12 cellular contexts compared by ENCODE assay signal in the genomic region with DNA sequence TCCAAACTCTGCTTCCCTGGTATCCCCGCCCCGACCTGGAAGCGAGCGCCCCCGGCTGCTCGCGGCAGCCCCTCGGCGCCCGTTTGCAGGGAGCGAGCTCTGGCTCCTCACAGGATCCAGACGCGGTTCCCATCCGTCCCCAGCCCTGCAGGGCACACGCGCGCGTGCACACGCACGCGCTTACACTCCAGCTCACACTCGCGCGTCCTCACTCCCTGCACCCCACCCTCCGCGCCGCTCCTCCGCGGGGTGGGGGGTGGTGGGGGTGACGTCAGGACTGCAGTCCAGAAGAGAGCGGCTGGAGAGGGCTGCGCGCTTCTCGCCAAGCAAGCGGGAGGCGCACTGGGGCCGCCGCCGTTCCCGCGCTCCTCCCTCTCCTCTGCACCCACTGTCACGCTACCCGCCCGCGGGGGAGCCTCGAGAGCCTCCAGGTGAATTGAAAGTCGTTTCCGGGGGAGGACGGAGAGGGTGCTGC.
DNase-seq lines count a peak whose midpoint lies in the region; ATAC-seq and TF ChIP-seq lines count a peak whose summit lies in the region.
"Had no signal": no experiment of that assay in that cellular context is flagged by ENCODE, and none has a peak within 500 bp of the region (broad histone marks: within the 10 kb centered on the region; RNA-seq: fewer than 3 reads in every experiment).

No MANE protein-coding gene starts in this region.

- intact Hi-C loops in CD8-positive, alpha-beta T cell (cut with DNase I, micrococcal nuclease), result no loop called here
- intact Hi-C loops in colonic mucosa (cut with DNase I), result no loop called here

- H3K79me2 ChIP-seq in osteoblast (ENCODE audit: insufficient read depth, low read length), result no peaks in the 10 kb centered on the region

- ATAC-seq in CD8-positive, alpha-beta T cell, result no peak

- H3K27me3 ChIP-seq in CD8-positive, alpha-beta T cell (ENCODE audit: insufficient read depth, low read length), result peaks cover 4% of the 10 kb centered on the region
- H3K27me3 ChIP-seq in neutrophil (peaks cover 94% of the 10 kb centered on the region), colonic mucosa (peaks cover 22% of the 10 kb centered on the region), osteoblast (ENCODE audit: insufficient read depth, low read length) (peaks cover 5% of the 10 kb centered on the region)

- H3K4me3 ChIP-seq in CD8-positive, alpha-beta T cell (ENCODE audit: low read depth, low read length), result peak overlapping the region; percentile 15
- no peak overlapping the region for H3K4me3 ChIP-seq in epithelial cell of esophagus (ENCODE audit: low read length)
- peak overlapping the region; percentile 17 for H3K4me3 ChIP-seq in neutrophil (ENCODE audit: low read depth in 1 of 2, low read length in 1 of 2)
- H3K4me3 ChIP-seq in colonic mucosa, result no peak overlapping the region
- H3K4me3 ChIP-seq in osteoblast (ENCODE audit: insufficient read depth, low read length), result no peak overlapping the region

- no peak overlapping the region for H3K9ac ChIP-seq in colonic mucosa (ENCODE audit: low read depth in 2 of 2, low read length in 2 of 2)

- H3K36me3 ChIP-seq in CD8-positive, alpha-beta T cell (ENCODE audit: insufficient read depth, low read length), result no peaks in the 10 kb centered on the region
- H3K36me3 ChIP-seq in neutrophil (no peaks in the 10 kb centered on the region), colonic mucosa (no peaks in the 10 kb centered on the region), osteoblast (ENCODE audit: insufficient read depth, low read length) (no peaks in the 10 kb centered on the region)
- H3K36me3 ChIP-seq: adrenal gland had no signal

- peaks cover 12% of the 10 kb centered on the region for H3K4me1 Mint-ChIP-seq in CD8-positive, alpha-beta T cell (ENCODE audit: low read depth)

- no peak overlapping the region for H2AFZ ChIP-seq in osteoblast (ENCODE audit: low read length)

- H3K4me3 Mint-ChIP-seq in CD8-positive, alpha-beta T cell, result peak overlapping the region; percentile 44

- H3K27me3 Mint-ChIP-seq in CD8-positive, alpha-beta T cell (ENCODE audit: low read depth), result peaks cover 42% of the 10 kb centered on the region

- H3K36me3 Mint-ChIP-seq in CD8-positive, alpha-beta T cell, result no peaks in the 10 kb centered on the region

- H3K9me3 ChIP-seq in CD8-positive, alpha-beta T cell (ENCODE audit: low read length), result no peaks in the 10 kb centered on the region
- H3K9me3 ChIP-seq in neutrophil (no peaks in the 10 kb centered on the region), colonic mucosa (no peaks in the 10 kb centered on the region), osteoblast (ENCODE audit: low read depth, low read length) (no peaks in the 10 kb centered on the region)
- H3K9me3 ChIP-seq: adrenal gland had no signal

- no peak for TF ChIP-seq CTCF in CD8-positive, alpha-beta T cell (IDR thresholded peaks at IDR 0.05)
- TF ChIP-seq CTCF in epithelial cell of esophagus (IDR thresholded peaks at IDR 0.05; ENCODE audit: insufficient read depth, low read depth, low read length, missing control alignments) (no peak), neutrophil (IDR thresholded peaks at IDR 0.05) (no peak), GM13977 (IDR thresholded peaks at IDR 0.05; ENCODE audit: extremely low read depth, insufficient read depth, missing control alignments) (no peak), colonic mucosa (IDR thresholded peaks at IDR 0.05) (no peak), osteoblast (IDR thresholded peaks at IDR 0.05; ENCODE audit: extremely low read depth, low read depth, low read length) (no peak)

- H3K9me3 Mint-ChIP-seq in CD8-positive, alpha-beta T cell, result no peaks in the 10 kb centered on the region

- POLR2A ChIA-PET in CD8-positive, alpha-beta T cell (lab: Charles Lee), result no interaction called here

- no peaks in the 10 kb centered on the region for H4K20me1 ChIP-seq in osteoblast (ENCODE audit: insufficient read depth, low read length)

- H3K27ac Mint-ChIP-seq in CD8-positive, alpha-beta T cell, result no peak overlapping the region

- H3K4me1 ChIP-seq in CD8-positive, alpha-beta T cell (ENCODE audit: insufficient read depth, low read length), result peaks cover 13% of the 10 kb centered on the region
- H3K4me1 ChIP-seq in neutrophil (ENCODE audit: control insufficient read depth in 1 of 2, insufficient read depth in 1 of 2, low read depth in 1 of 2, low read length in 1 of 2), result peaks cover 18 to 25% of the 10 kb centered on the region in 2 experiments
- no peaks in the 10 kb centered on the region for H3K4me1 ChIP-seq in colonic mucosa
- H3K4me1 ChIP-seq in osteoblast (ENCODE audit: insufficient read depth, low read length), result no peaks in the 10 kb centered on the region

- CTCF ChIA-PET in CD8-positive, alpha-beta T cell (lab: Charles Lee), result interaction anchor here (0.7 kb wide), 1 partner anchor 379 kb away, joined by 3 read pairs; no protein-coding TSS in a partner anchor

- in situ Hi-C loops in GM13977 (cut with MboI; ENCODE audit: low pct_unique_long_range_greater_than_20kb, low sequenced_read_pairs, unreplicated experiment), result loop anchor here (25.0 kb wide), 1 partner anchor 382 kb away; no protein-coding TSS in a partner anchor

- no peak overlapping the region for H3K4me2 ChIP-seq in osteoblast (ENCODE audit: insufficient read depth, low read length)

- no peak for DNase-seq in CD8-positive, alpha-beta T cell
- DNase-seq in Kasumi-1 (lab: John Stamatoyannopoulos, UW) (peak; percentile 49 to 53), epithelial cell of esophagus (ENCODE audit: low read depth) (peak; percentile 1), GM13977 (ENCODE audit: low spot score) (no peak), colonic mucosa (no peak), osteoblast (ENCODE audit: insufficient read length, low spot score, missing footprints) (no peak)
- no peak for DNase-seq in activated CD4-positive, alpha-beta T cell treated with anti-CD3 and anti-CD28 coated beads for 48 hours
- DNase-seq: adrenal gland, EL, NCI-H1436 treated with DMSO at 0.1 percent for 48 hours, SW 1271 had no signal

- no peak overlapping the region for H3K27ac ChIP-seq in CD8-positive, alpha-beta T cell (ENCODE audit: low read depth, low read length)
- no peak overlapping the region for H3K27ac ChIP-seq in neutrophil
- no peak overlapping the region for H3K27ac ChIP-seq in colonic mucosa
- H3K27ac ChIP-seq in osteoblast (ENCODE audit: low read depth, low read length), result no peak overlapping the region
- H3K27ac ChIP-seq: adrenal gland had no signal

Comparison
In these comparisons a context has a peak if more than half of its experiments do, and no peak if none do; other contexts are left out.
1. DNase-seq: peak in Kasumi-1 (2 of 2) and epithelial cell of esophagus (single experiment); none in CD8-positive, alpha-beta T cell (0 of 7), GM13977 (single experiment), activated CD4-positive, alpha-beta T cell treated with anti-CD3 and anti-CD28 coated beads for 48 hours (single experiment), colonic mucosa (single experiment) and osteoblast (single experiment).
2. H3K4me3 ChIP-seq: peak in CD8-positive, alpha-beta T cell (single experiment) and neutrophil (2 of 2); none in epithelial cell of esophagus (single experiment), colonic mucosa (single experiment) and osteoblast (single experiment).